Comparison of ENCODE assay signal across 1 cellular context in the genomic region with DNA sequence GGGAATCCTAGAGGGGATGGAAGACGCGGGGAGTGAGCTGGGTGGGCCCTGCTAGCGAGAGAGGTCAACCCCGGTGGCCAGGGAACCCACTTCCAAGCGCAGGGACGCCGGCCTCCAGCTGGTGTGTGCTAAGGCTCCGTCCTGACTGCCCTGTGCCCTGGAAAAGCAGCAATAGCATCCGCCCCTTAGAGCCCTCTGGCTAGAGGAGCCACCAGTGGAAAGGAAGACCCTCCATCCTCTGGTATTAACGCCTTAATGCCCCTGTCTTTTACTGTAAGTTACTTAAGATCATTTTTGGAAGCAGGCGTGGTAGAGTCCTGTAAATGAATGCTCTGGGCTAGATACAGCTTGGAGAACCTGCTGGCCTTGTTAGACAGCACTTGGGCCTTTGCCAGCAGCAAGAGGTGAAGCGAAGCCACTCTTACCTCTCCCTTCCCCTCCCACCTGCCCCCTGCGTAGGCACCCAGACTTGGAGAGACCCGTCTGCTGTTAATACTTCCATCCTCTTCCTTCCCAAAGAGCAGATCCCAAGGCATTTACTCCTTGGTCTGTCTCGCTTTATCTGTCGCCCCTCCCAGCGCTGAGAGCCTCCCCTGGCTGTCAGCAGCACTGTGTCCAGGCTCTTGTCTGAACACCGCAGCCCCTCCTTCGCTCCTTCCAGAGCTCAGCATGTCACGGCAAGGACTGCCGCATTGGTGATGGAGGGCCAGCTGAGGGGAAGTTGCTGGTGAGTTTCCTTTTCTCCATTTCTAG.
TF ChIP-seq lines count a peak whose summit lies in the region.

No MANE protein-coding gene starts in this region.

TF ChIP-seq in HCT116, 20 proteins besides CTCF, POLR2A, EP300 and RAD21 (continued from another document):
- TF ChIP-seq, protein P1, sequence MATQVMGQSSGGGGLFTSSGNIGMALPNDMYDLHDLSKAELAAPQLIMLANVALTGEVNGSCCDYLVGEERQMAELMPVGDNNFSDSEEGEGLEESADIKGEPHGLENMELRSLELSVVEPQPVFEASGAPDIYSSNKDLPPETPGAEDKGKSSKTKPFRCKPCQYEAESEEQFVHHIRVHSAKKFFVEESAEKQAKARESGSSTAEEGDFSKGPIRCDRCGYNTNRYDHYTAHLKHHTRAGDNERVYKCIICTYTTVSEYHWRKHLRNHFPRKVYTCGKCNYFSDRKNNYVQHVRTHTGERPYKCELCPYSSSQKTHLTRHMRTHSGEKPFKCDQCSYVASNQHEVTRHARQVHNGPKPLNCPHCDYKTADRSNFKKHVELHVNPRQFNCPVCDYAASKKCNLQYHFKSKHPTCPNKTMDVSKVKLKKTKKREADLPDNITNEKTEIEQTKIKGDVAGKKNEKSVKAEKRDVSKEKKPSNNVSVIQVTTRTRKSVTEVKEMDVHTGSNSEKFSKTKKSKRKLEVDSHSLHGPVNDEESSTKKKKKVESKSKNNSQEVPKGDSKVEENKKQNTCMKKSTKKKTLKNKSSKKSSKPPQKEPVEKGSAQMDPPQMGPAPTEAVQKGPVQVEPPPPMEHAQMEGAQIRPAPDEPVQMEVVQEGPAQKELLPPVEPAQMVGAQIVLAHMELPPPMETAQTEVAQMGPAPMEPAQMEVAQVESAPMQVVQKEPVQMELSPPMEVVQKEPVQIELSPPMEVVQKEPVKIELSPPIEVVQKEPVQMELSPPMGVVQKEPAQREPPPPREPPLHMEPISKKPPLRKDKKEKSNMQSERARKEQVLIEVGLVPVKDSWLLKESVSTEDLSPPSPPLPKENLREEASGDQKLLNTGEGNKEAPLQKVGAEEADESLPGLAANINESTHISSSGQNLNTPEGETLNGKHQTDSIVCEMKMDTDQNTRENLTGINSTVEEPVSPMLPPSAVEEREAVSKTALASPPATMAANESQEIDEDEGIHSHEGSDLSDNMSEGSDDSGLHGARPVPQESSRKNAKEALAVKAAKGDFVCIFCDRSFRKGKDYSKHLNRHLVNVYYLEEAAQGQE (IDR thresholded peaks at IDR 0.05; ENCODE audit: low read depth), result no peak
- TF ChIP-seq CEBPB (IDR thresholded peaks at IDR 0.05; ENCODE audit: low read depth), result no peak
- TF ChIP-seq EZH2 (IDR thresholded peaks at IDR 0.05), result no peak
